Comparison of ENCODE assay signal across 9 cellular contexts in the genomic region with DNA sequence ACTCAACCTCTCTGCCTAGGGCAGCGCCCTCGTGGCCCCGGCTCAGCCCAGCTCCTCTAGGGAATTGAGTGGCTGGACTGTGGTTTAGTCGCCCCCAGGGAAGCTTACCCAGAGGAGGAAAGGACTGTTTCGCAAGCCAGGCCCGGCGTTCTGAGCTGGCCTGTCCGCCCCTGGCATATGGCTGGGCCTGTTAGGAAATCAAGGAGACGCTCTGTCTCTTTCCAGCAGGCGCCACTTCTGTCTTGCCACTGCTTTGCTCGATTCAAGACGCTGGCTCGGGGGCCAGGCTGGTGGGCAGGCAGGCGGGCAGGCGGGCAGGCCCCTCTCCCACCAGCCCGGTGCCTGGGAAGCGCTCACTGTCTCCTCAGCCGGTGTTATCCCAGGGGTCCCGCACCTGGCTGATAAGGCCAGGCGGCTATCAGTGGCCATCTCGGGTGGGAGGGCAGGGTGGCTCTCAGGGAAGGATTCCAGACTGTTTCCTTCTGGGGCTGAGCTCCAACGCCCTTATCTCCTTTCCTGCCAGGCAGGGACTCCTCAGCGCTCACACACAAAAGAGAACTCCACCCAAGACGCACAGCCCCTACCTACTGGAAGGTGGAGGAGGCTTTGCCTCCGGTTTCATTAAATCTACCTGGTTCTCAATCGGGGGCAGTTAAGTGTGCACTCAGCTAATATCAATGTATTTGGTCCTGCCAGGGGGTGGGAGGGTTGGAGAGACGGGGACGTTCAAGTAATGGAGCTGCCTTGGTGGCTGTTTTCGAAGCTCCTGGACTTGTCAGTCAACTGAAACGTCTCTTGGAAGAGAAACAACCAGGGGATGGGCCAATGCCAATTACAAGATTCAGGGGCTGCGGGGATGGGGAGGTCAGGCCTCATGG.
DNase-seq lines count a peak whose midpoint lies in the region; ATAC-seq lines count a peak whose summit lies in the region.
"Had no signal": no experiment of that assay in that cellular context is flagged by ENCODE, and none has a peak within 500 bp of the region (broad histone marks: within the 10 kb centered on the region; RNA-seq: fewer than 3 reads in every experiment).

No MANE protein-coding gene starts in this region.

- peaks cover 52% of the 10 kb centered on the region for H3K79me1 ChIP-seq in trophoblast cell (ENCODE audit: low read length)

- H3K23ac ChIP-seq in trophoblast cell (ENCODE audit: low read length), result no peak overlapping the region

- no peak overlapping the region for H3K4me3 ChIP-seq in trophoblast cell (ENCODE audit: low read depth, low read length)

- H3K9ac ChIP-seq in trophoblast cell (ENCODE audit: low read length), result no peak overlapping the region

- H3K4me2 ChIP-seq in trophoblast cell (ENCODE audit: low read length), result peak overlapping the region; percentile 14

- WGBS in trophoblast cell (ENCODE audit: extremely low coverage, insufficient coverage, insufficient read length), result no CpG with 5 or more reads among the region's 31 CpGs

- H3K9me3 ChIP-seq in trophoblast cell (ENCODE audit: insufficient read depth, low read depth, low read length), result no peaks in the 10 kb centered on the region

- ATAC-seq in HG03342 (IDR thresholded peaks at IDR 0.05; ENCODE audit: unreplicated experiment), result no peak
- ATAC-seq in GM21381 (IDR thresholded peaks at IDR 0.05; ENCODE audit: unreplicated experiment), result no peak

- peak overlapping the region; percentile 82 for H4K8ac ChIP-seq in trophoblast cell (ENCODE audit: low read depth, low read length)

- H2BK120ac ChIP-seq in trophoblast cell (ENCODE audit: insufficient read depth, low read length, poor library complexity), result peak overlapping the region; percentile 98

- peak overlapping the region; percentile 91 for H3K18ac ChIP-seq in trophoblast cell (ENCODE audit: low read length)

- peak overlapping the region; percentile 98 for H2BK5ac ChIP-seq in trophoblast cell (ENCODE audit: low read depth, low read length, poor library complexity)

- H2BK12ac ChIP-seq in trophoblast cell (ENCODE audit: low read length), result peak overlapping the region; percentile 84

- peaks cover 52 to 56% of the 10 kb centered on the region in 2 experiments for H3K4me1 ChIP-seq in trophoblast cell (ENCODE audit: control insufficient read depth in 1 of 2, insufficient read depth in 2 of 2, low read length in 2 of 2)

- peak overlapping the region; percentile 42 for H2AFZ ChIP-seq in trophoblast cell (ENCODE audit: insufficient read depth, low read length, poor library complexity)

- peaks cover 4% of the 10 kb centered on the region for H3K79me2 ChIP-seq in trophoblast cell (ENCODE audit: control insufficient read depth, insufficient read depth, low read length, poor library complexity)

- no peak overlapping the region for H4K12ac ChIP-seq in trophoblast cell (ENCODE audit: low read depth, low read length)

- no peaks in the 10 kb centered on the region for H3K27me3 ChIP-seq in trophoblast cell (ENCODE audit: insufficient read depth, low read length)

- peak overlapping the region; percentile 96 for H4K91ac ChIP-seq in trophoblast cell (ENCODE audit: low read depth, low read length)

- H3K27ac ChIP-seq in trophoblast cell (ENCODE audit: low read depth, low read length), result peak overlapping the region; percentile 93

- peak overlapping the region; percentile 77 for H3K4ac ChIP-seq in trophoblast cell (ENCODE audit: low read depth, low read length)

- no peaks in the 10 kb centered on the region for H3K36me3 ChIP-seq in trophoblast cell (ENCODE audit: control insufficient read depth in 1 of 2, insufficient read depth in 2 of 2, low read length in 2 of 2)

- DNase-seq in ELR (ENCODE audit: low read depth) (peak; percentile 65), T1000 (lab: John Stamatoyannopoulos, UW) (peak; percentile 3), fibroblast of peridontal ligament (ENCODE audit: extremely low read depth) (peak; percentile 46), trophoblast cell (peak; percentile 52 to 68), ecto neural progenitor cell (ENCODE audit: low spot score) (no peak), SW 1271 (lab: John Stamatoyannopoulos, UW) (no peak)
- DNase-seq: stimulated activated CD4-positive, alpha-beta T cell treated with anti-CD3 and anti-CD28 coated beads, Interleukin-12 subunit alpha, Interleukin-12 subunit beta, amount 100 ng/mL, for 4 hours had no signal

- peak overlapping the region; percentile 90 for H3K14ac ChIP-seq in trophoblast cell (ENCODE audit: low read length)

- H2AK5ac ChIP-seq in trophoblast cell (ENCODE audit: low read length), result peak overlapping the region; percentile 72

Comparison
In these comparisons a context has a peak if more than half of its experiments do, and no peak if none do; other contexts are left out.
1. DNase-seq: peak in ELR (single experiment), T1000 (single experiment), fibroblast of peridontal ligament (single experiment) and trophoblast cell (2 of 2); none in ecto neural progenitor cell (single experiment) and SW 1271 (0 of 2).